ENCODE assay signal across 20 cellular contexts in the genomic region with DNA sequence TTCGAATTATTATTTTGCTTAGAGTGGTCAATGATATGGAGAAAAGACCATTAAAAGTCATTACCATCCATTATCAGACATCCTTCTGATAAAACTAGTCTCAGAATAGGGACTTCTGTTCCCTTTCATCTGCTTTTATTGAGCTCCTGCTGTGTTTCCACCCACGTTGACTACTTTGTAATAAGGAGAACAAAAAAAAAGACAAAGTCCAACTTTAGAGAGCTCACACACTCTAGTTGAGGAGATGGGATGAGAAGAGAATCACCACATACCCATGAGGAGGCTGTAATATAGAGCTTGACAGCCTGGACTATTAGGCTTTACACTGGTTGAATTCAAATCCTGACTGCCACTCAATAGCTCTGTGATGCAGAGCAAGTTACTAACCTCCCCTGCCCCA.
"Had no signal": no experiment of that assay in that cellular context is flagged by ENCODE, and none has a peak within 500 bp of the region (broad histone marks: within the 10 kb centered on the region; RNA-seq: fewer than 3 reads in every experiment).

No MANE protein-coding gene starts in this region.

- H3K4me3 ChIP-seq: SJSA1, SK-N-MC had no signal

- H3K9me3 ChIP-seq: SJSA1 had no signal

- H3K27me3 ChIP-seq: SJSA1 had no signal

- H3K4me1 ChIP-seq: SJSA1 had no signal

- DNase-seq: IMR-90, Kasumi-1, MM.1S, NCI-H1092 treated with DMSO at 0.1 percent for 48 hours, NCI-H1436, NCI-H1694 treated with DMSO at 0.1 percent for 48 hours, NCI-H1930, NCI-H2081, NCI-H2107, NCI-H2227 treated with DMSO at 0.1 percent for 48 hours, NCI-H510A, NCI-H524 treated with DMSO at 0.1 percent for 48 hours, NCI-H69, NCI-H774, Right ventricle myocardium superior, RPMI8226, SIG-M5 had no signal

- H3K27ac ChIP-seq: KMS-11, SJSA1, SK-N-MC had no signal
